In the genomic region with DNA sequence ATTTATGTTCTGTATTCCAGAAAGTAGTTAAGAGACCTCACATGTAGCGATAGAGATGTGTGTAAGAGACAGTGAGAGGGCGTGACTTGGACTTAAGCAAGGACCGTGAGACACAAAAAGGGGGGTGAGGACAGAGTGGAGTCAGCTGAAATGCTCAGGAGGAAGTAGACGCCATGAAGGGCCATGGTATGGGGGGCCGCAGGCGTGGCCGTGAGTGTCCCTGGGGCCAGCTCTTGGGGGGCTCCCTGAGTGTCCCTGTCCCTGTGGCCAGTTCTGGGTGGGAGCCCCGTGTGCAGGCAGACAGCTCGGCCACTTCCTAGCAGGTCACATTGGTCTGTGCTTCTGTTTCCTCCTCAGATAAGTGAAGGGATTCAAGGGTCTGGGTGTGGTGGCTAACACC, we compare ENCODE assay signal across 19 cellular contexts. TPM values are rescaled to one million over a fixed set of nuclear protein-coding genes. Genes with fewer than 3 reads are reported as not detected.
DNase-seq lines count a peak whose midpoint lies in the region; ATAC-seq and TF ChIP-seq lines count a peak whose summit lies in the region.
"Had no signal": no experiment of that assay in that cellular context is flagged by ENCODE, and none has a peak within 500 bp of the region (broad histone marks: within the 10 kb centered on the region; RNA-seq: fewer than 3 reads in every experiment).

No MANE protein-coding gene starts in this region.

- ATAC-seq in Right ventricle myocardium superior (ENCODE audit: poor library complexity) (peak; percentile 16), gastroesophageal sphincter (no peak), HG03571 (IDR thresholded peaks at IDR 0.05; ENCODE audit: unreplicated experiment) (no peak), GM18861 (IDR thresholded peaks at IDR 0.05; ENCODE audit: unreplicated experiment) (no peak), HG03354 (IDR thresholded peaks at IDR 0.05; ENCODE audit: poor library complexity, severe bottlenecking, unreplicated experiment) (no peak), GM18498 (IDR thresholded peaks at IDR 0.05; ENCODE audit: unreplicated experiment) (no peak)
- ATAC-seq in naive thymus-derived CD4-positive, alpha-beta T cell: peak; percentile 73
- ATAC-seq: stimulated activated effector memory CD8-positive, alpha-beta T cell treated with anti-CD3 and anti-CD28 coated beads, Interleukin-12 subunit alpha, Interleukin-12 subunit beta, amount 100 ng/mL, for 72 hours; T-cell had no signal

- POLR2A ChIA-PET in naive thymus-derived CD4-positive, alpha-beta T cell (lab: Charles Lee): no interaction called here

- TF ChIP-seq POLR2A in gastroesophageal sphincter (IDR thresholded peaks at IDR 0.05): no peak

- CTCF ChIA-PET in naive thymus-derived CD4-positive, alpha-beta T cell (lab: Charles Lee): no interaction called here

- intact Hi-C loops in Right ventricle myocardium superior (cut with DNase I): no loop called here
- intact Hi-C loops in left ventricle myocardium inferior (cut with micrococcal nuclease): no loop called here
- intact Hi-C loops in naive thymus-derived CD4-positive, alpha-beta T cell (cut with micrococcal nuclease): no loop called here

- no peak for TF ChIP-seq CTCF in left ventricle myocardium inferior (IDR thresholded peaks at IDR 0.05; ENCODE audit: borderline replicate concordance)
- TF ChIP-seq CTCF in gastroesophageal sphincter (IDR thresholded peaks at IDR 0.05): no peak

- peaks cover 15% of the 10 kb centered on the region for H3K4me1 ChIP-seq in left ventricle myocardium inferior
- H3K4me1 ChIP-seq in gastroesophageal sphincter: peaks cover 0 to 21% (median 0%) of the 10 kb centered on the region in 3 donors
- H3K4me1 ChIP-seq in naive thymus-derived CD4-positive, alpha-beta T cell (ENCODE audit: control insufficient read depth in 2 of 2, insufficient read depth in 2 of 2, low read length in 2 of 2): no peaks in the 10 kb centered on the region

- H3K36me3 ChIP-seq in left ventricle myocardium inferior (peaks cover 86% of the 10 kb centered on the region), gastroesophageal sphincter (peaks cover 0 to 94% of the 10 kb centered on the region in 2 donors)
- peaks cover 23 to 93% (median 24%) of the 10 kb centered on the region in 3 experiments for H3K36me3 ChIP-seq in naive thymus-derived CD4-positive, alpha-beta T cell (ENCODE audit: control insufficient read depth in 2 of 3, insufficient read depth in 3 of 3, low read length in 3 of 3)

- H3K9me3 ChIP-seq in left ventricle myocardium inferior (replicated peaks) (no peaks in the 10 kb centered on the region), gastroesophageal sphincter (no peaks in the 10 kb centered on the region)
- no peaks in the 10 kb centered on the region for H3K9me3 ChIP-seq in naive thymus-derived CD4-positive, alpha-beta T cell (ENCODE audit: control insufficient read depth in 2 of 3, low read length in 3 of 3)
- H3K9me3 ChIP-seq: MG63 had no signal

- H3K4me1 Mint-ChIP-seq in naive thymus-derived CD4-positive, alpha-beta T cell: peaks cover 0 to 7% (median 4%) of the 10 kb centered on the region in 7 donors
- H3K4me1 Mint-ChIP-seq: T-cell had no signal

- peaks cover 22 to 68% (median 29%) of the 10 kb centered on the region in 5 donors for H3K36me3 Mint-ChIP-seq in naive thymus-derived CD4-positive, alpha-beta T cell

- no peak overlapping the region for H3K4me3 Mint-ChIP-seq in naive thymus-derived CD4-positive, alpha-beta T cell
- H3K4me3 Mint-ChIP-seq: CD4-positive, alpha-beta T cell; stimulated activated effector memory CD8-positive, alpha-beta T cell treated with anti-CD3 and anti-CD28 coated beads, Interleukin-12 subunit alpha, Interleukin-12 subunit beta, amount 100 ng/mL, for 72 hours; T-cell; type B pancreatic cell had no signal

- H3K27me3 Mint-ChIP-seq in naive thymus-derived CD4-positive, alpha-beta T cell: no peaks in the 10 kb centered on the region
- H3K27me3 Mint-ChIP-seq: CD4-positive, alpha-beta T cell; T-cell; type B pancreatic cell had no signal

- H3K9me3 Mint-ChIP-seq in naive thymus-derived CD4-positive, alpha-beta T cell: peaks cover 0 to 3% (median 0%) of the 10 kb centered on the region in 11 donors
- H3K9me3 Mint-ChIP-seq: activated T-helper 2 cell treated with anti-CD3 and anti-CD28 coated beads, Interferon-gamma antibody, Interleukin-2, Interleukin-4, amounts not matched to agents 10 μg/mL and 5 μg/mL and 100 μg/mL, durations not matched to agents 14 hours and 24 hours and 36 hours; CD4-positive, alpha-beta T cell; stimulated activated effector memory CD8-positive, alpha-beta T cell treated with anti-CD3 and anti-CD28 coated beads, Interleukin-12 subunit alpha, Interleukin-12 subunit beta, amount 100 ng/mL, for 72 hours; T-cell; type B pancreatic cell had no signal

- peak; percentile 31 for DNase-seq in Right ventricle myocardium superior
- DNase-seq in left ventricle myocardium inferior: no peak
- no peak for DNase-seq in naive thymus-derived CD4-positive, alpha-beta T cell
- DNase-seq: activated CD4-positive, CD25-positive, alpha-beta regulatory T cell; CD4-positive, alpha-beta T cell; DND-41; erythroblast; MG63; RPMI8226; T-cell had no signal

- H3K4me3 ChIP-seq in left ventricle myocardium inferior: no peak overlapping the region
- H3K4me3 ChIP-seq in gastroesophageal sphincter: no peak overlapping the region
- no peak overlapping the region for H3K4me3 ChIP-seq in naive thymus-derived CD4-positive, alpha-beta T cell (ENCODE audit: low read length)
- H3K4me3 ChIP-seq: coronary artery, MG63 had no signal

- H3K27me3 ChIP-seq in left ventricle myocardium inferior (ENCODE audit: low read depth): no peaks in the 10 kb centered on the region
- no peaks in the 10 kb centered on the region for H3K27me3 ChIP-seq in gastroesophageal sphincter
- no peaks in the 10 kb centered on the region for H3K27me3 ChIP-seq in naive thymus-derived CD4-positive, alpha-beta T cell (ENCODE audit: control insufficient read depth in 2 of 2, insufficient read depth in 2 of 2, low read length in 2 of 2)
- H3K27me3 ChIP-seq: MG63 had no signal

- no peak for TF ChIP-seq EP300 in gastroesophageal sphincter (IDR thresholded peaks at IDR 0.05)

- H3K27ac Mint-ChIP-seq in naive thymus-derived CD4-positive, alpha-beta T cell: peak overlapping the region in 1 of 9 donors; percentile 14
- H3K27ac Mint-ChIP-seq: activated T-helper 2 cell treated with anti-CD3 and anti-CD28 coated beads, Interferon-gamma antibody, Interleukin-2, Interleukin-4, amounts not matched to agents 10 μg/mL and 5 μg/mL and 100 μg/mL, durations not matched to agents 14 hours and 24 hours and 36 hours; CD4-positive, alpha-beta T cell; T-cell; type B pancreatic cell had no signal

- WGBS in gastroesophageal sphincter (ENCODE audit: low coverage in 1 of 2), 2 donors: 50 to 74% methylated on average over 2 to 8 of the region's 9 CpGs

- no peak overlapping the region for H3K27ac ChIP-seq in left ventricle myocardium inferior (replicated peaks)
- H3K27ac ChIP-seq in gastroesophageal sphincter: peak overlapping the region in 3 of 4 donors; percentile 41 to 57 (median 50)
- no peak overlapping the region for H3K27ac ChIP-seq in naive thymus-derived CD4-positive, alpha-beta T cell (ENCODE audit: low read depth, low read length)

RNA-seq across cellular contexts. Expression of gene MSANTD1, which starts 23.0 kb away (rescaled TPM):
- total RNA-seq in Right ventricle myocardium superior (0.54 TPM), left ventricle myocardium inferior (0.44 TPM), gastroesophageal sphincter (1 to 10 TPM in 2 of 4 donors, under 1 TPM in 1, not detected in 1; 0.78 to 6.9 (median 1.5) TPM)
- 1 to 10 TPM; 1.4 to 2.7 (median 2.3) TPM for total RNA-seq in naive thymus-derived CD4-positive, alpha-beta T cell
- not detected for polyA plus RNA-seq in naive thymus-derived CD4-positive, alpha-beta T cell

Comparison
In these comparisons a context has a peak if more than half of its experiments do, and no peak if none do; other contexts are left out.
1. ATAC-seq: peak in Right ventricle myocardium superior (single experiment) and naive thymus-derived CD4-positive, alpha-beta T cell (single experiment); none in gastroesophageal sphincter (single experiment), HG03571 (single experiment), GM18861 (single experiment), HG03354 (single experiment) and GM18498 (single experiment).
2. H3K27ac ChIP-seq: peak in gastroesophageal sphincter (3 of 4); none in left ventricle myocardium inferior (single experiment) and naive thymus-derived CD4-positive, alpha-beta T cell (single experiment).